3 cellular contexts compared by ENCODE assay signal in the genomic region with DNA sequence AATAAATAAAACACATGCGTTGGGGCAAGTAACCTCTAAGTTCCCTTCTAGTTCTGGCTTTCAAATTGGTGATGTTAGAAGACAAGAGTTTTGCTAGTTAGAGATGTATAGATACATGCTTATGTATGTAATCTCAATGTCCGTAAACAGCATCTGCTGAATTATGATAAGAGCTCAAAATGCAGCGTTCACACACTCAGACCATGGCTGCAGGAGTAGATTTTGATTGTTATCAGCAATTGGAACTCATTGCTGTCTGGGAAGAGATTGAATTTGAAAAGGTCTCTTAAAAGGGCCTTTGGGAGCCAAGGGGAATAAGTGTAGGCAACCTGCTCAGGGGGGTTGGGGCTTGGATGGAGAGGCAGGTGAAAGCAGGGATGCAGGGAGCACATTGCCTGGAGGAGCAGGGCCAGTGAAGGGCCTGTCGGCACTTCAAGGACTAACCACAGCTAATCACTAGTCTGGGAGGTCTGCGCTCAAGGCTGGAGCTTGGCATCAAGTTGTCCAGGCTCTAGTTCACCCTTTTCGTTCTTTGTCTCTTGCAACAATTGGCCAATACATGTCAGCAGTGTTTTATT.
TF ChIP-seq lines count a peak whose summit lies in the region.

No MANE protein-coding gene starts in this region.

TF ChIP-seq in A549, 52 proteins besides CTCF, POLR2A, EP300 and RAD21:
- TF ChIP-seq RCOR1 (IDR thresholded peaks at IDR 0.05; ENCODE audit: low read depth, low read length), result no peak
- no peak for TF ChIP-seq MAFK (IDR thresholded peaks at IDR 0.05; ENCODE audit: partially characterized antibody)
- no peak for TF ChIP-seq SMC3 (IDR thresholded peaks at IDR 0.05)
- no peak for TF ChIP-seq HDAC2 (IDR thresholded peaks at IDR 0.05)
- TF ChIP-seq ZNF302 (CRISPR knock-in tag; IDR thresholded peaks at IDR 0.05), result no peak
- TF ChIP-seq KDM1A (IDR thresholded peaks at IDR 0.05; ENCODE audit: low read depth), result no peak
- no peak for TF ChIP-seq SREBF2 (IDR thresholded peaks at IDR 0.05)
- TF ChIP-seq, protein P1, sequence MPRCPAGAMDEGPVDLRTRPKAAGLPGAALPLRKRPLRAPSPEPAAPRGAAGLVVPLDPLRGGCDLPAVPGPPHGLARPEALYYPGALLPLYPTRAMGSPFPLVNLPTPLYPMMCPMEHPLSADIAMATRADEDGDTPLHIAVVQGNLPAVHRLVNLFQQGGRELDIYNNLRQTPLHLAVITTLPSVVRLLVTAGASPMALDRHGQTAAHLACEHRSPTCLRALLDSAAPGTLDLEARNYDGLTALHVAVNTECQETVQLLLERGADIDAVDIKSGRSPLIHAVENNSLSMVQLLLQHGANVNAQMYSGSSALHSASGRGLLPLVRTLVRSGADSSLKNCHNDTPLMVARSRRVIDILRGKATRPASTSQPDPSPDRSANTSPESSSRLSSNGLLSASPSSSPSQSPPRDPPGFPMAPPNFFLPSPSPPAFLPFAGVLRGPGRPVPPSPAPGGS (IDR thresholded peaks at IDR 0.05), result no peak
- no peak for TF ChIP-seq CHD4 (IDR thresholded peaks at IDR 0.05; ENCODE audit: borderline replicate concordance)
- TF ChIP-seq, protein P2, sequence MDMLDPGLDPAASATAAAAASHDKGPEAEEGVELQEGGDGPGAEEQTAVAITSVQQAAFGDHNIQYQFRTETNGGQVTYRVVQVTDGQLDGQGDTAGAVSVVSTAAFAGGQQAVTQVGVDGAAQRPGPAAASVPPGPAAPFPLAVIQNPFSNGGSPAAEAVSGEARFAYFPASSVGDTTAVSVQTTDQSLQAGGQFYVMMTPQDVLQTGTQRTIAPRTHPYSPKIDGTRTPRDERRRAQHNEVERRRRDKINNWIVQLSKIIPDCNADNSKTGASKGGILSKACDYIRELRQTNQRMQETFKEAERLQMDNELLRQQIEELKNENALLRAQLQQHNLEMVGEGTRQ (IDR thresholded peaks at IDR 0.05), result no peak
- TF ChIP-seq, protein P3, sequence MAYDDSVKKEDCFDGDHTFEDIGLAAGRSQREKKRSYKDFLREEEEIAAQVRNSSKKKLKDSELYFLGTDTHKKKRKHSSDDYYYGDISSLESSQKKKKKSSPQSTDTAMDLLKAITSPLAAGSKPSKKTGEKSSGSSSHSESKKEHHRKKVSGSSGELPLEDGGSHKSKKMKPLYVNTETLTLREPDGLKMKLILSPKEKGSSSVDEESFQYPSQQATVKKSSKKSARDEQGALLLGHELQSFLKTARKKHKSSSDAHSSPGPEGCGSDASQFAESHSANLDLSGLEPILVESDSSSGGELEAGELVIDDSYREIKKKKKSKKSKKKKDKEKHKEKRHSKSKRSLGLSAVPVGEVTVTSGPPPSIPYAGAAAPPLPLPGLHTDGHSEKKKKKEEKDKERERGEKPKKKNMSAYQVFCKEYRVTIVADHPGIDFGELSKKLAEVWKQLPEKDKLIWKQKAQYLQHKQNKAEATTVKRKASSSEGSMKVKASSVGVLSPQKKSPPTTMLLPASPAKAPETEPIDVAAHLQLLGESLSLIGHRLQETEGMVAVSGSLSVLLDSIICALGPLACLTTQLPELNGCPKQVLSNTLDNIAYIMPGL (CRISPR knock-in tag; IDR thresholded peaks at IDR 0.05; ENCODE audit: borderline replicate concordance), result no peak
- no peak for TF ChIP-seq JUN (IDR thresholded peaks at IDR 0.05)
- TF ChIP-seq JUNB (IDR thresholded peaks at IDR 0.05), result no peak
- TF ChIP-seq EHMT2 (IDR thresholded peaks at IDR 0.05; ENCODE audit: low read depth), result no peak
- TF ChIP-seq, protein P4, sequence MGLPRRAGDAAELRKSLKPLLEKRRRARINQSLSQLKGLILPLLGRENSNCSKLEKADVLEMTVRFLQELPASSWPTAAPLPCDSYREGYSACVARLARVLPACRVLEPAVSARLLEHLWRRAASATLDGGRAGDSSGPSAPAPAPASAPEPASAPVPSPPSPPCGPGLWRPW (IDR thresholded peaks at IDR 0.05), result no peak
- TF ChIP-seq CEBPB (IDR thresholded peaks at IDR 0.05), result no peak
- TF ChIP-seq NFE2L2 (conservative IDR thresholded peaks at IDR 0.05; ENCODE audit: low read length), result no peak
- TF ChIP-seq ZSCAN20 (CRISPR knock-in tag; IDR thresholded peaks at IDR 0.05), result no peak
- no peak for TF ChIP-seq RNF2 (IDR thresholded peaks at IDR 0.05; ENCODE audit: borderline replicate concordance, low read depth)

TF ChIP-seq in K562, 482 proteins besides CTCF, POLR2A, EP300 and RAD21 (continues in another document):
- TF ChIP-seq PHF21A (IDR thresholded peaks at IDR 0.05; ENCODE audit: borderline replicate concordance, low read depth) (no peak), FOXJ2 (tag; IDR thresholded peaks at IDR 0.05) (peak; percentile 76), GATA2 (CRISPR knock-in tag; IDR thresholded peaks at IDR 0.05) (0 out of 2 replicates have a peak, but pooled peaks have one; percentile 27), ARHGAP35 (IDR thresholded peaks at IDR 0.05; ENCODE audit: partially characterized antibody) (no peak), TAL1 (IDR thresholded peaks at IDR 0.05) (peak; percentile 78), CBFA2T3 (IDR thresholded peaks at IDR 0.05) (peak; percentile 71), MAFG (tag; conservative IDR thresholded peaks at IDR 0.05) (peak; percentile 30; the same call in 1 of the 2 replicates), ARID1B (IDR thresholded peaks at IDR 0.05) (peak; percentile 77), CXXC5 (CRISPR knock-in tag; IDR thresholded peaks at IDR 0.05) (peak; percentile 33; the same call in 1 of the 2 replicates), KDM1A (IDR thresholded peaks at IDR 0.05) (peak; percentile 28 to 44; a peak in 3 of 4 replicates), FOSL1 (tag; conservative IDR thresholded peaks at IDR 0.05) (peak; percentile 62), NCOA2 (IDR thresholded peaks at IDR 0.05; ENCODE audit: partially characterized antibody in 2 of 2) (no peak), FOXM1 (IDR thresholded peaks at IDR 0.05; ENCODE audit: low read depth) (peak; percentile 37; the same call in 1 of the 2 replicates), FOXM1 (CRISPR knock-in tag; IDR thresholded peaks at IDR 0.05; ENCODE audit: low read depth) (no peak), TAF7 (tag; IDR thresholded peaks at IDR 0.05) (no peak), HEY1 (CRISPR knock-in tag; IDR thresholded peaks at IDR 0.05; ENCODE audit: borderline replicate concordance) (peak; percentile 59; the same call in 1 of the 2 replicates), KLF16 (IDR thresholded peaks at IDR 0.05) (peak; percentile 29; the same call in 1 of the 2 replicates), DPF2 (IDR thresholded peaks at IDR 0.05) (0 out of 2 replicates have a peak, but pooled peaks have one; percentile 22), ESRRB (CRISPR knock-in tag; IDR thresholded peaks at IDR 0.05; ENCODE audit: borderline replicate concordance) (no peak), DNMT1 (IDR thresholded peaks at IDR 0.05) (no peak), RCOR1 (IDR thresholded peaks at IDR 0.05; ENCODE audit: borderline replicate concordance in 1 of 2, low read depth in 2 of 2, low read length in 2 of 2) (peak in 1 of 2 experiments; percentile 87; a peak in 2 of 4 replicates), ZBED1 (IDR thresholded peaks at IDR 0.05) (no peak)
- TF ChIP-seq, protein P5, sequence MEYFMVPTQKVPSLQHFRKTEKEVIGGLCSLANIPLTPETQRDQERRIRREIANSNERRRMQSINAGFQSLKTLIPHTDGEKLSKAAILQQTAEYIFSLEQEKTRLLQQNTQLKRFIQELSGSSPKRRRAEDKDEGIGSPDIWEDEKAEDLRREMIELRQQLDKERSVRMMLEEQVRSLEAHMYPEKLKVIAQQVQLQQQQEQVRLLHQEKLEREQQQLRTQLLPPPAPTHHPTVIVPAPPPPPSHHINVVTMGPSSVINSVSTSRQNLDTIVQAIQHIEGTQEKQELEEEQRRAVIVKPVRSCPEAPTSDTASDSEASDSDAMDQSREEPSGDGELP (CRISPR knock-in tag; IDR thresholded peaks at IDR 0.05; ENCODE audit: borderline replicate concordance), result no peak
- TF ChIP-seq, protein P6, sequence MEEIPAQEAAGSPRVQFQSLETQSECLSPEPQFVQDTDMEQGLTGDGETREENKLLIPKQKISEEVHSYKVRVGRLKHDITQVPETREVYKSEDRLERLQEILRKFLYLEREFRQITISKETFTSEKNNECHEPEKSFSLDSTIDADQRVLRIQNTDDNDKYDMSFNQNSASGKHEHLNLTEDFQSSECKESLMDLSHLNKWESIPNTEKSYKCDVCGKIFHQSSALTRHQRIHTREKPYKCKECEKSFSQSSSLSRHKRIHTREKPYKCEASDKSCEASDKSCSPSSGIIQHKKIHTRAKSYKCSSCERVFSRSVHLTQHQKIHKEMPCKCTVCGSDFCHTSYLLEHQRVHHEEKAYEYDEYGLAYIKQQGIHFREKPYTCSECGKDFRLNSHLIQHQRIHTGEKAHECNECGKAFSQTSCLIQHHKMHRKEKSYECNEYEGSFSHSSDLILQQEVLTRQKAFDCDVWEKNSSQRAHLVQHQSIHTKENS (CRISPR knock-in tag; IDR thresholded peaks at IDR 0.05), result no peak
- TF ChIP-seq, protein P7, sequence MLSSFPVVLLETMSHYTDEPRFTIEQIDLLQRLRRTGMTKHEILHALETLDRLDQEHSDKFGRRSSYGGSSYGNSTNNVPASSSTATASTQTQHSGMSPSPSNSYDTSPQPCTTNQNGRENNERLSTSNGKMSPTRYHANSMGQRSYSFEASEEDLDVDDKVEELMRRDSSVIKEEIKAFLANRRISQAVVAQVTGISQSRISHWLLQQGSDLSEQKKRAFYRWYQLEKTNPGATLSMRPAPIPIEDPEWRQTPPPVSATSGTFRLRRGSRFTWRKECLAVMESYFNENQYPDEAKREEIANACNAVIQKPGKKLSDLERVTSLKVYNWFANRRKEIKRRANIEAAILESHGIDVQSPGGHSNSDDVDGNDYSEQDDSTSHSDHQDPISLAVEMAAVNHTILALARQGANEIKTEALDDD (IDR thresholded peaks at IDR 0.05), result peak; percentile 18; the same call in 1 of the 2 replicates

TF ChIP-seq in GM12891, 5 proteins besides CTCF, POLR2A, EP300 and RAD21:
- TF ChIP-seq TAF1 (IDR thresholded peaks at IDR 0.05; ENCODE audit: low read depth, low read length), result no peak
- no peak for TF ChIP-seq POLR2AphosphoS5 (IDR thresholded peaks at IDR 0.05; ENCODE audit: low read depth, low read length)
- TF ChIP-seq SPI1 (IDR thresholded peaks at IDR 0.05; ENCODE audit: low read depth, low read length), result no peak
- TF ChIP-seq POU2F2 (IDR thresholded peaks at IDR 0.05; ENCODE audit: low read depth, low read length), result no peak
- TF ChIP-seq PAX5 (IDR thresholded peaks at IDR 0.05; ENCODE audit: insufficient read depth, low read length, severe bottlenecking), result no peak
